In the genomic region with DNA sequence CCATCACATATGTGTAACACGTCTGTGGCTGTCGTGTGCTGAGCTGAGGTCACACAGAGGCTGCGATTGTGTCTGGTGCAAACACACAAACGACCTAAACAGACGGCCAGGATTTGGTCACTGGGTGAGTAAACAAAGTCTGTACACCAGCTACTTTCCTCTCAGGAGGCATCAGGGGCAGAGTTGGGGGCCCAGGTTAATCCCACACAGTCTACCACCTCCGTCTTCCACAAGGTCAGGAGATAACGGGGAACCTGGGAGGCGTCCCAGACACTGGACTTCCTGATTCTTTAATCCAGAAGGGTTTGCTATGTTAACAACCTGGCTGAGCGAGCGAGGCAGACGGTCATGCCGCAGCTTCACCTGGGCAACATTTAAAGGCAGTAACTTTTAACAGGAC, we compare ENCODE assay signal across 30 cellular contexts. TPM values are rescaled to one million over a fixed set of nuclear protein-coding genes. Genes with fewer than 3 reads are reported as not detected.
DNase-seq lines count a peak whose midpoint lies in the region; ATAC-seq, FAIRE-seq and TF ChIP-seq lines count a peak whose summit lies in the region.
"Had no signal": no experiment of that assay in that cellular context is flagged by ENCODE, and none has a peak within 500 bp of the region (broad histone marks: within the 10 kb centered on the region; RNA-seq: fewer than 3 reads in every experiment).

No MANE protein-coding gene starts in this region.

- no peak overlapping the region for H3K9ac ChIP-seq in astrocyte (ENCODE audit: low read length)
- H3K9ac ChIP-seq: GM23248 had no signal

- no peak for FAIRE-seq in astrocyte (lab: Jason Lieb, UNC)
- FAIRE-seq: A549 had no signal

- H3K4me3 Mint-ChIP-seq in Caco-2 (ENCODE audit: unreplicated experiment) (peak overlapping the region; percentile 80), astrocyte (ENCODE audit: unreplicated experiment) (peak overlapping the region; percentile 70), osteocyte (ENCODE audit: unreplicated experiment) (no peak overlapping the region)
- H3K4me3 Mint-ChIP-seq: activated CD4-positive, alpha-beta T cell treated with anti-CD3 and anti-CD28 coated beads for 36 hours; activated CD8-positive, alpha-beta memory T cell treated with anti-CD3 and anti-CD28 coated beads, Interleukin-2, amount 10 ng/mL, durations not matched to agents 7 days and 5 days; activated naive CD8-positive, alpha-beta T cell; naive thymus-derived CD8-positive, alpha-beta T cell; stimulated activated naive CD8-positive, alpha-beta T cell treated with anti-CD3 and anti-CD28 coated beads, Interleukin-15, amount 100 ng/mL, for 72 hours had no signal

- H3K27me3 ChIP-seq in Caco-2 (replicated peaks; ENCODE audit: control insufficient read depth, insufficient read depth, low read length): no peaks in the 10 kb centered on the region
- H3K27me3 ChIP-seq in astrocyte (ENCODE audit: insufficient read depth, low read length): peaks cover 10% of the 10 kb centered on the region

- no peak overlapping the region for H3K27ac ChIP-seq in astrocyte (ENCODE audit: low read depth, low read length)
- H3K27ac ChIP-seq: A549, ascending aorta, GM23248, PC-9 had no signal

- H3K4me1 Mint-ChIP-seq in Caco-2 (ENCODE audit: low read depth, unreplicated experiment): peaks cover 15% of the 10 kb centered on the region
- peaks cover 7% of the 10 kb centered on the region for H3K4me1 Mint-ChIP-seq in astrocyte (ENCODE audit: low read depth, unreplicated experiment)
- peaks cover 29% of the 10 kb centered on the region for H3K4me1 Mint-ChIP-seq in osteocyte (ENCODE audit: unreplicated experiment)
- H3K4me1 Mint-ChIP-seq: activated CD4-positive, alpha-beta T cell treated with anti-CD3 and anti-CD28 coated beads for 36 hours; activated CD8-positive, alpha-beta memory T cell treated with anti-CD3 and anti-CD28 coated beads, Interleukin-2, amount 10 ng/mL, durations not matched to agents 7 days and 5 days; stimulated activated naive CD8-positive, alpha-beta T cell treated with anti-CD3 and anti-CD28 coated beads, Interleukin-15, amount 100 ng/mL, for 72 hours had no signal

- H3K4me1 ChIP-seq in Caco-2 (peaks cover 38% of the 10 kb centered on the region), astrocyte (ENCODE audit: insufficient read depth, low read length) (no peaks in the 10 kb centered on the region)
- H3K4me1 ChIP-seq: ascending aorta, BE2C had no signal

- no peak overlapping the region for H2AFZ ChIP-seq in astrocyte (ENCODE audit: low read depth, low read length)
- H2AFZ ChIP-seq: GM23248, PC-9 had no signal

- peak overlapping the region; percentile 42 for H3K4me3 ChIP-seq in Caco-2 (ENCODE audit: low read depth, low read length)
- no peak overlapping the region for H3K4me3 ChIP-seq in astrocyte (ENCODE audit: insufficient read depth, low read depth, low read length)
- H3K4me3 ChIP-seq: A549, ascending aorta, GM23248, PC-9 had no signal

- H3K36me3 ChIP-seq in Caco-2 (ENCODE audit: control insufficient read depth, insufficient read depth, low read length) (no peaks in the 10 kb centered on the region), astrocyte (ENCODE audit: insufficient read depth, low read length) (no peaks in the 10 kb centered on the region)
- H3K36me3 ChIP-seq: ascending aorta, BE2C, transverse colon had no signal

- CTCF ChIA-PET in Caco-2 (lab: Charles Lee): no interaction called here

- BruUV-seq in Caco-2 (replicated peaks; lab: Mats Ljungman, UMichigan): no TSS peak

- H3K4me2 ChIP-seq in astrocyte (ENCODE audit: low read length): no peak overlapping the region
- H3K4me2 ChIP-seq: PC-9 had no signal

- POLR2A ChIA-PET in Caco-2 (lab: Charles Lee): no interaction called here

- H3K9me3 ChIP-seq in Caco-2 (no peaks in the 10 kb centered on the region), astrocyte (ENCODE audit: insufficient read depth, low read depth, low read length) (no peaks in the 10 kb centered on the region)
- H3K9me3 ChIP-seq: BE2C, transverse colon had no signal

- intact Hi-C loops in Caco-2 (cut with micrococcal nuclease; ENCODE audit: unreplicated experiment): loop anchor here (2.0 kb wide), 1 partner anchor 39 kb away; no protein-coding TSS in a partner anchor

- H3K27me3 Mint-ChIP-seq in Caco-2 (ENCODE audit: insufficient read depth, unreplicated experiment): no peaks in the 10 kb centered on the region
- H3K27me3 Mint-ChIP-seq in astrocyte (ENCODE audit: low read depth, unreplicated experiment): peaks cover 37% of the 10 kb centered on the region
- peaks cover 37% of the 10 kb centered on the region for H3K27me3 Mint-ChIP-seq in osteocyte (ENCODE audit: unreplicated experiment)

- no peak for DNase-seq in Caco-2
- no peak for DNase-seq in astrocyte (ENCODE audit: low read depth)
- DNase-seq in left lobe of liver (ENCODE audit: low spot score): no peak
- peak; percentile 71 for DNase-seq in osteocyte (ENCODE audit: extremely low spot score, unreplicated experiment)
- DNase-seq in EL: no peak
- DNase-seq in NCI-H2081 treated with DMSO at 0.1 percent for 48 hours (lab: John Stamatoyannopoulos, UW): no peak
- DNase-seq in superior temporal gyrus (ENCODE audit: extremely low spot score): no peak
- DNase-seq: activated CD4-positive, alpha-beta T cell treated with anti-CD3 and anti-CD28 coated beads for 36 hours; activated CD8-positive, alpha-beta memory T cell treated with anti-CD3 and anti-CD28 coated beads, Interleukin-2, amount 10 ng/mL, durations not matched to agents 7 days and 5 days; BE2C; cerebellar nuclear complex; COR-L47; effector CD4-positive, alpha-beta T cell; foreskin melanocyte; GM23248; mesendoderm; naive thymus-derived CD8-positive, alpha-beta T cell; NCI-H1092; NCI-H2029; NCI-H510A; PC-9; stimulated activated CD4-positive, alpha-beta T cell treated with anti-CD3 and anti-CD28 coated beads, Interleukin-12 subunit alpha, Interleukin-12 subunit beta, amount 100 ng/mL, for 4 hours; stimulated activated CD4-positive, alpha-beta T cell treated with anti-CD3 and anti-CD28 coated beads, Interleukin-4, amount 100 ng/mL, for 4 hours; stimulated activated naive CD8-positive, alpha-beta T cell treated with anti-CD3 and anti-CD28 coated beads, Interleukin-15, amount 100 ng/mL, for 72 hours; transverse colon had no signal

- H3K27ac Mint-ChIP-seq in Caco-2 (ENCODE audit: unreplicated experiment): peak overlapping the region; percentile 48
- H3K27ac Mint-ChIP-seq in astrocyte (ENCODE audit: unreplicated experiment): no peak overlapping the region
- no peak overlapping the region for H3K27ac Mint-ChIP-seq in osteocyte (ENCODE audit: unreplicated experiment)
- H3K27ac Mint-ChIP-seq: activated CD4-positive, alpha-beta T cell treated with anti-CD3 and anti-CD28 coated beads for 36 hours; activated CD8-positive, alpha-beta memory T cell treated with anti-CD3 and anti-CD28 coated beads, Interleukin-2, amount 10 ng/mL, durations not matched to agents 7 days and 5 days; activated naive CD8-positive, alpha-beta T cell; naive thymus-derived CD8-positive, alpha-beta T cell; stimulated activated naive CD8-positive, alpha-beta T cell treated with anti-CD3 and anti-CD28 coated beads, Interleukin-15, amount 100 ng/mL, for 72 hours had no signal

- peak; percentile 45 for ATAC-seq in left lobe of liver
- no peak for ATAC-seq in HG02970 (IDR thresholded peaks at IDR 0.05; ENCODE audit: low FRiP score, unreplicated experiment)
- ATAC-seq: activated CD4-positive, alpha-beta T cell treated with anti-CD3 and anti-CD28 coated beads for 36 hours; activated CD8-positive, alpha-beta memory T cell treated with anti-CD3 and anti-CD28 coated beads, Interleukin-2, amount 10 ng/mL, durations not matched to agents 7 days and 5 days; naive thymus-derived CD8-positive, alpha-beta T cell; stimulated activated naive CD8-positive, alpha-beta T cell treated with anti-CD3 and anti-CD28 coated beads, Interleukin-15, amount 100 ng/mL, for 72 hours had no signal

- H3K36me3 Mint-ChIP-seq in Caco-2 (ENCODE audit: insufficient read depth, unreplicated experiment) (no peaks in the 10 kb centered on the region), astrocyte (ENCODE audit: low read depth, unreplicated experiment) (no peaks in the 10 kb centered on the region), osteocyte (ENCODE audit: unreplicated experiment) (no peaks in the 10 kb centered on the region)
- H3K36me3 Mint-ChIP-seq: activated CD8-positive, alpha-beta memory T cell treated with anti-CD3 and anti-CD28 coated beads, Interleukin-2, amount 10 ng/mL, durations not matched to agents 7 days and 5 days; activated naive CD8-positive, alpha-beta T cell had no signal

- TF ChIP-seq CTCF in Caco-2 (IDR thresholded peaks at IDR 0.05; ENCODE audit: insufficient read depth in 1 of 2, low read depth in 1 of 2, low read length in 1 of 2, severe bottlenecking in 1 of 2, unreplicated experiment in 1 of 2): no peak
- no peak for TF ChIP-seq CTCF in astrocyte (IDR thresholded peaks at IDR 0.05; ENCODE audit: insufficient read depth, low read depth, low read length)
- no peak for TF ChIP-seq CTCF in osteocyte (IDR thresholded peaks at IDR 0.05)

- H3K9me3 Mint-ChIP-seq in Caco-2 (ENCODE audit: unreplicated experiment): no peaks in the 10 kb centered on the region
- H3K9me3 Mint-ChIP-seq in astrocyte (ENCODE audit: unreplicated experiment): peaks cover 11% of the 10 kb centered on the region
- H3K9me3 Mint-ChIP-seq in osteocyte (ENCODE audit: unreplicated experiment): peaks cover 10% of the 10 kb centered on the region

- no peaks in the 10 kb centered on the region for H3K79me2 ChIP-seq in astrocyte (ENCODE audit: insufficient read depth, low read length)

- H4K20me1 ChIP-seq in astrocyte (ENCODE audit: insufficient read depth, low read length): no peaks in the 10 kb centered on the region

RNA-seq across cellular contexts. Expression of a gene that starts 1.5 kb away (rescaled TPM):
- 18.6 and 21.1 TPM in 2 replicates for total RNA-seq in Caco-2 (2022)
- total RNA-seq in astrocyte: 0.20 TPM in 1 of 2 replicates, not detected in the other
- 1.5 TPM for total RNA-seq in left lobe of liver
- total RNA-seq in osteocyte: 0.94 and 1.4 TPM in 2 replicates
- total RNA-seq: ascending aorta; GM23248; naive thymus-derived CD8-positive, alpha-beta T cell; PC-9; pulmonary artery endothelial cell had no signal
